Comparison of ENCODE assay signal across 8 cellular contexts in the genomic region with DNA sequence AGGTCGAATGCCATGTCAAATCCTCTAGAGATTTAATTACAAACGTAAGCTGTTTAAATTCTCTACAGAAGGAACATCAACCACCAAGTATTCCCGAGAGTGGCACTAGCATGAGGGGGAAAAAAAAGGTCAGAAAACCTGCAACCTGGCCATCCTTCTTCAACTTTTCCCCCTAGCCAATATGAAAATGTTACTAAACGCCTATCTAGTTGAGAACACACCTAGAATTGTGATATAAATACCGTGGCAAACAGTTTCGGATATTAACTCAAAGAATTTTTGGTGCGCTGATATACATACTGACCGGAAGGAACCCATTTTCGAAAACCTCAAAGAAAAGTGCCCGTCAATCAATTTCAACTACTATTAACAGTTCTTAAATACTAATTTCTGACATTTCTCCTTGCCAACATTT. TPM values are rescaled to one million over a fixed set of nuclear protein-coding genes. Genes with fewer than 3 reads are reported as not detected.
DNase-seq lines count a peak whose midpoint lies in the region; ATAC-seq and TF ChIP-seq lines count a peak whose summit lies in the region.

No MANE protein-coding gene starts in this region.

- no peaks in the 10 kb centered on the region for H3K9me3 Mint-ChIP-seq in stimulated activated naive CD8-positive, alpha-beta T cell treated with anti-CD3 and anti-CD28 coated beads, Interleukin-15, Interleukin-2, amounts not matched to agents 100 ng/mL and 50 ng/mL, for 24 hours

- peaks cover 7 to 22% of the 10 kb centered on the region in 2 donors for H3K4me1 ChIP-seq in lung (ENCODE audit: control insufficient read depth in 2 of 2, insufficient read depth in 2 of 2, low read length in 2 of 2)

- peaks cover 3 to 10% of the 10 kb centered on the region in 2 donors for H3K36me3 ChIP-seq in lung (ENCODE audit: control insufficient read depth in 2 of 2, insufficient read depth in 2 of 2, low read length in 2 of 2)

- 3% methylated on average over 10 of the region's 10 CpGs for WGBS in lung, 2 donors

- H3K27me3 ChIP-seq in lung (ENCODE audit: control insufficient read depth, insufficient read depth): no peaks in the 10 kb centered on the region

- in situ Hi-C loops in astrocyte of the cerebellum (cut with HindIII; ENCODE audit: low sequenced_read_pairs): no loop called here

- peaks cover 67% of the 10 kb centered on the region for H3K36me3 Mint-ChIP-seq in stimulated activated naive CD8-positive, alpha-beta T cell treated with anti-CD3 and anti-CD28 coated beads, Interleukin-15, Interleukin-2, amounts not matched to agents 100 ng/mL and 50 ng/mL, for 24 hours (ENCODE audit: low read depth)

- H3K27ac ChIP-seq in lung (ENCODE audit: low read depth in 1 of 2, low read length in 1 of 2): no peak overlapping the region

- H3K4me3 ChIP-seq in astrocyte of the cerebellum (ENCODE audit: low read depth, low read length) (peak overlapping the region; percentile 77), lung (peak overlapping the region; percentile 41)

- peak overlapping the region; percentile 99 for H3K27ac Mint-ChIP-seq in stimulated activated naive CD8-positive, alpha-beta T cell treated with anti-CD3 and anti-CD28 coated beads, Interleukin-15, Interleukin-2, amounts not matched to agents 100 ng/mL and 50 ng/mL, for 24 hours

- TF ChIP-seq CTCF in astrocyte of the cerebellum (IDR thresholded peaks at IDR 0.05; ENCODE audit: low read depth, low read length, missing control alignments) (no peak), lung (IDR thresholded peaks at IDR 0.05; ENCODE audit: control extremely low read depth, extremely low read depth) (no peak)

- no peaks in the 10 kb centered on the region for H3K9me3 ChIP-seq in lung (ENCODE audit: control insufficient read depth in 2 of 2, insufficient read depth in 1 of 2, low read length in 1 of 2)

- DNase-seq in stimulated activated naive CD8-positive, alpha-beta T cell treated with anti-CD3 and anti-CD28 coated beads, Interleukin-15, Interleukin-2, amounts not matched to agents 100 U/mL and 50 U/mL, for 24 hours: no peak
- DNase-seq in astrocyte of the cerebellum (ENCODE audit: low read depth): no peak
- no peak for DNase-seq in lung (ENCODE audit: low spot score)
- DNase-seq in OCI-M2 (lab: John Stamatoyannopoulos, UW; ENCODE audit: unreplicated experiment): no peak
- DNase-seq in NCI-H2196 treated with DMSO at 0.1 percent for 48 hours (lab: John Stamatoyannopoulos, UW; ENCODE audit: unreplicated experiment): no peak

- peaks cover 60% of the 10 kb centered on the region for H3K4me1 Mint-ChIP-seq in stimulated activated naive CD8-positive, alpha-beta T cell treated with anti-CD3 and anti-CD28 coated beads, Interleukin-15, Interleukin-2, amounts not matched to agents 100 ng/mL and 50 ng/mL, for 24 hours (ENCODE audit: low read depth)

- peak overlapping the region; percentile 93 for H3K4me3 Mint-ChIP-seq in stimulated activated naive CD8-positive, alpha-beta T cell treated with anti-CD3 and anti-CD28 coated beads, Interleukin-15, Interleukin-2, amounts not matched to agents 100 ng/mL and 50 ng/mL, for 24 hours

- H3K27me3 Mint-ChIP-seq in stimulated activated naive CD8-positive, alpha-beta T cell treated with anti-CD3 and anti-CD28 coated beads, Interleukin-15, Interleukin-2, amounts not matched to agents 100 ng/mL and 50 ng/mL, for 24 hours: no peaks in the 10 kb centered on the region

- ATAC-seq in stimulated activated naive CD8-positive, alpha-beta T cell treated with anti-CD3 and anti-CD28 coated beads, Interleukin-15, Interleukin-2, amounts not matched to agents 100 U/mL and 50 U/mL, for 24 hours: no peak
- no peak for ATAC-seq in lung (ENCODE audit: insufficient read depth, low FRiP score)
- no peak for ATAC-seq in HG02973 (IDR thresholded peaks at IDR 0.05; ENCODE audit: unreplicated experiment)
- ATAC-seq in GM18502 (IDR thresholded peaks at IDR 0.05; ENCODE audit: poor library complexity, unreplicated experiment): no peak

RNA-seq across cellular contexts. Expression of a gene that starts 1.8 kb away (rescaled TPM):
- total RNA-seq in lung: 100 to 1,000 TPM; 302 to 508 TPM
- 100 to 1,000 TPM; 576 to 589 TPM for polyA plus RNA-seq in lung

RNA-seq across cellular contexts. Expression of a gene that starts 12.4 kb away (rescaled TPM):
- under 1 TPM; 0.43 to 0.65 TPM for total RNA-seq in lung
- polyA plus RNA-seq in lung: under 1 TPM; 0.33 to 0.58 TPM
